Comparison of ENCODE assay signal across 32 cellular contexts in the genomic region with DNA sequence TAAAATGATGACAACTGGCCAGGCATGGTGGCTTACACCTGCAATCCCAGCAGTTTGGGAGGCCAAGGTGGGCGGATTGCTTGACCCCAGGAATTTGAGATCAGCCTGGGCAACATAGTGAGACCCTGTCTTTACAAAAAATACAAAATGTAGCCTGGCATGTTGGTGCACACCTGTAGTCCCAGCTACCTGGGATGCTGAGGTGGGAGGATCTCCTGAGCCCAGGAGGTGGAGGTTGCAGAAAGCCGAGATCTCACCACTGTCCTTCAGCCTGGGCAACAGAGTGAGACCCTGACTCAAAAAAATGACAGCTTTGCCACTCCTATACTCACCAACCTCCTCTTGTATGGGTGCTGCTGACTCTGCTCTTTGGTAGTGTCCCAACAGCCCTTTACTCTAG.
"Had no signal": no experiment of that assay in that cellular context is flagged by ENCODE, and none has a peak within 500 bp of the region (broad histone marks: within the 10 kb centered on the region; RNA-seq: fewer than 3 reads in every experiment).

No MANE protein-coding gene starts in this region.

- H3K36me3 Mint-ChIP-seq: activated naive CD4-positive, alpha-beta T cell treated with anti-CD3 and anti-CD28 coated beads, Interleukin-2, amount 50 U/mL, for 24 hours; activated naive CD8-positive, alpha-beta T cell treated with anti-CD3 and anti-CD28 coated beads for 36 hours had no signal

- ATAC-seq: activated CD4-positive, alpha-beta T cell treated with anti-CD3 and anti-CD28 coated beads for 36 hours; activated CD8-positive, alpha-beta memory T cell treated with anti-CD3 and anti-CD28 coated beads, Interleukin-2, amount 10 ng/mL, durations not matched to agents 7 days and 5 days; activated CD8-positive, alpha-beta T cell treated with anti-CD3 and anti-CD28 coated beads, Interleukin-2, amount 10 ng/mL, durations not matched to agents 7 days and 5 days; activated naive CD8-positive, alpha-beta T cell treated with anti-CD3 and anti-CD28 coated beads, Interleukin-2, amount 50 U/mL, for 24 hours; body of pancreas; esophagus mucosa; T-helper 17 cell had no signal

- H3K27ac Mint-ChIP-seq: activated CD4-positive, alpha-beta memory T cell treated with anti-CD3 and anti-CD28 coated beads for 36 hours; activated CD4-positive, alpha-beta T cell treated with anti-CD3 and anti-CD28 coated beads for 36 hours; activated CD4-positive, alpha-beta T cell treated with anti-CD3 and anti-CD28 coated beads, Interleukin-2, amount 10 ng/mL, durations not matched to agents 24 days and 14 days; activated CD8-positive, alpha-beta memory T cell treated with anti-CD3 and anti-CD28 coated beads, Interleukin-2, amount 10 ng/mL, durations not matched to agents 7 days and 5 days; activated CD8-positive, alpha-beta T cell treated with anti-CD3 and anti-CD28 coated beads, Interleukin-2, amount 10 ng/mL, durations not matched to agents 7 days and 5 days; activated naive CD4-positive, alpha-beta T cell treated with anti-CD3 and anti-CD28 coated beads for 36 hours; activated naive CD4-positive, alpha-beta T cell treated with anti-CD3 and anti-CD28 coated beads, Interleukin-2, amount 50 U/mL, for 24 hours; activated naive CD8-positive, alpha-beta T cell treated with anti-CD3 and anti-CD28 coated beads for 36 hours; activated naive CD8-positive, alpha-beta T cell treated with anti-CD3 and anti-CD28 coated beads, Interleukin-2, amount 50 U/mL, for 24 hours; activated T-helper 1 cell treated with anti-CD3 and anti-CD28 coated beads, Interleukin-12 subunit alpha, Interleukin-12 subunit beta, Interleukin-2, Interleukin-4 antibody, amounts not matched to agents 30 ng/mL and 10 ng/mL and 1 ng/mL, durations not matched to agents 14 hours and 24 hours and 36 hours; activated T-helper 2 cell treated with anti-CD3 and anti-CD28 coated beads, Interferon-gamma antibody, Interleukin-2, Interleukin-4, amounts not matched to agents 10 μg/mL and 5 μg/mL and 100 μg/mL, durations not matched to agents 14 hours and 24 hours and 36 hours; T-helper 17 cell; T-helper 2 cell treated with Interferon-gamma antibody and Interleukin-4, amounts not matched to agents 5 μg/mL and 100 μg/mL, for 36 hours had no signal

- H3K4me3 Mint-ChIP-seq: activated CD4-positive, alpha-beta memory T cell treated with anti-CD3 and anti-CD28 coated beads for 36 hours; activated CD4-positive, alpha-beta T cell treated with anti-CD3 and anti-CD28 coated beads for 36 hours; activated CD4-positive, alpha-beta T cell treated with anti-CD3 and anti-CD28 coated beads, Interleukin-2, amount 10 ng/mL, durations not matched to agents 24 days and 14 days; activated CD8-positive, alpha-beta memory T cell treated with anti-CD3 and anti-CD28 coated beads, Interleukin-2, amount 10 ng/mL, durations not matched to agents 7 days and 5 days; activated CD8-positive, alpha-beta T cell treated with anti-CD3 and anti-CD28 coated beads, Interleukin-2, amount 10 ng/mL, durations not matched to agents 7 days and 5 days; activated naive CD4-positive, alpha-beta T cell treated with anti-CD3 and anti-CD28 coated beads for 36 hours; activated naive CD4-positive, alpha-beta T cell treated with anti-CD3 and anti-CD28 coated beads, Interleukin-2, amount 50 U/mL, for 24 hours; activated naive CD8-positive, alpha-beta T cell treated with anti-CD3 and anti-CD28 coated beads for 36 hours; activated naive CD8-positive, alpha-beta T cell treated with anti-CD3 and anti-CD28 coated beads, Interleukin-2, amount 50 U/mL, for 24 hours; activated T-helper 1 cell treated with anti-CD3 and anti-CD28 coated beads, Interleukin-12 subunit alpha, Interleukin-12 subunit beta, Interleukin-2, Interleukin-4 antibody, amounts not matched to agents 30 ng/mL and 10 ng/mL and 1 ng/mL, durations not matched to agents 14 hours and 24 hours and 36 hours; T-helper 17 cell; T-helper 2 cell treated with Interferon-gamma antibody and Interleukin-4, amounts not matched to agents 5 μg/mL and 100 μg/mL, for 36 hours had no signal

- DNase-seq: activated CD4-positive, alpha-beta memory T cell treated with anti-CD3 and anti-CD28 coated beads for 36 hours; activated CD4-positive, alpha-beta T cell treated with anti-CD3 and anti-CD28 coated beads for 36 hours; activated CD4-positive, alpha-beta T cell treated with anti-CD3 and anti-CD28 coated beads, Interleukin-2, amount 10 ng/mL, durations not matched to agents 24 days and 14 days; activated CD4-positive, CD25-positive, alpha-beta regulatory T cell; activated CD4-positive, CD25-positive, alpha-beta regulatory T cell treated with anti-CD3 and anti-CD28 coated beads, Interleukin-2, amount 50 U/mL, for 72 hours; activated CD8-positive, alpha-beta memory T cell treated with anti-CD3 and anti-CD28 coated beads, Interleukin-2, amount 10 ng/mL, durations not matched to agents 7 days and 5 days; activated CD8-positive, alpha-beta memory T cell treated with anti-CD3 and anti-CD28 coated beads, Interleukin-2, amount 50 U/mL, for 4 hours; activated CD8-positive, alpha-beta T cell treated with anti-CD3 and anti-CD28 coated beads, Interleukin-2, amount 10 ng/mL, durations not matched to agents 7 days and 5 days; activated effector memory CD4-positive, alpha-beta T cell treated with anti-CD3 and anti-CD28 coated beads, Interleukin-2, amount 50 U/mL, for 16 hours; activated naive CD4-positive, alpha-beta T cell treated with anti-CD3 and anti-CD28 coated beads for 36 hours; activated naive CD8-positive, alpha-beta T cell treated with anti-CD3 and anti-CD28 coated beads for 36 hours; activated naive CD8-positive, alpha-beta T cell treated with anti-CD3 and anti-CD28 coated beads, Interleukin-2, amount 50 U/mL, for 24 hours; activated T-cell treated with anti-CD3 and anti-CD28 coated beads, Interleukin-2, amount 50 U/mL, for 1 hour; activated T-cell treated with anti-CD3 and anti-CD28 coated beads, Interleukin-2, amount 50 U/mL, for 48 hours; adrenal gland; amygdala; aorta; body of pancreas; central memory CD4-positive, alpha-beta T cell; dermis blood vessel endothelial cell; effector CD8-positive, alpha-beta T cell; foreskin fibroblast; head of caudate nucleus; T-helper 1 cell; T-helper 17 cell; T1000; WERI-Rb-1 had no signal

- H3K4me1 Mint-ChIP-seq: activated CD4-positive, alpha-beta T cell treated with anti-CD3 and anti-CD28 coated beads for 36 hours; activated CD4-positive, alpha-beta T cell treated with anti-CD3 and anti-CD28 coated beads, Interleukin-2, amount 10 ng/mL, durations not matched to agents 24 days and 14 days; activated CD8-positive, alpha-beta memory T cell treated with anti-CD3 and anti-CD28 coated beads, Interleukin-2, amount 10 ng/mL, durations not matched to agents 7 days and 5 days; activated naive CD4-positive, alpha-beta T cell treated with anti-CD3 and anti-CD28 coated beads, Interleukin-2, amount 50 U/mL, for 24 hours; activated naive CD8-positive, alpha-beta T cell treated with anti-CD3 and anti-CD28 coated beads for 36 hours; activated naive CD8-positive, alpha-beta T cell treated with anti-CD3 and anti-CD28 coated beads, Interleukin-2, amount 50 U/mL, for 24 hours had no signal

- H3K9me3 Mint-ChIP-seq: activated CD4-positive, alpha-beta memory T cell treated with anti-CD3 and anti-CD28 coated beads for 36 hours; activated CD4-positive, alpha-beta T cell treated with anti-CD3 and anti-CD28 coated beads, Interleukin-2, amount 10 ng/mL, durations not matched to agents 24 days and 14 days; activated naive CD4-positive, alpha-beta T cell treated with anti-CD3 and anti-CD28 coated beads for 36 hours; activated naive CD4-positive, alpha-beta T cell treated with anti-CD3 and anti-CD28 coated beads, Interleukin-2, amount 50 U/mL, for 24 hours; activated naive CD8-positive, alpha-beta T cell treated with anti-CD3 and anti-CD28 coated beads for 36 hours; activated naive CD8-positive, alpha-beta T cell treated with anti-CD3 and anti-CD28 coated beads, Interleukin-2, amount 50 U/mL, for 24 hours; activated T-helper 1 cell treated with anti-CD3 and anti-CD28 coated beads, Interleukin-12 subunit alpha, Interleukin-12 subunit beta, Interleukin-2, Interleukin-4 antibody, amounts not matched to agents 30 ng/mL and 10 ng/mL and 1 ng/mL, durations not matched to agents 14 hours and 24 hours and 36 hours; activated T-helper 2 cell treated with anti-CD3 and anti-CD28 coated beads, Interferon-gamma antibody, Interleukin-2, Interleukin-4, amounts not matched to agents 10 μg/mL and 5 μg/mL and 100 μg/mL, durations not matched to agents 14 hours and 24 hours and 36 hours; T-helper 2 cell treated with Interferon-gamma antibody and Interleukin-4, amounts not matched to agents 5 μg/mL and 100 μg/mL, for 36 hours had no signal

- H3K27me3 Mint-ChIP-seq: activated CD4-positive, alpha-beta memory T cell treated with anti-CD3 and anti-CD28 coated beads for 36 hours; activated CD4-positive, alpha-beta T cell treated with anti-CD3 and anti-CD28 coated beads for 36 hours; activated CD4-positive, alpha-beta T cell treated with anti-CD3 and anti-CD28 coated beads, Interleukin-2, amount 10 ng/mL, durations not matched to agents 24 days and 14 days; activated CD8-positive, alpha-beta memory T cell treated with anti-CD3 and anti-CD28 coated beads, Interleukin-2, amount 10 ng/mL, durations not matched to agents 7 days and 5 days; activated naive CD4-positive, alpha-beta T cell treated with anti-CD3 and anti-CD28 coated beads, Interleukin-2, amount 50 U/mL, for 24 hours; activated naive CD8-positive, alpha-beta T cell treated with anti-CD3 and anti-CD28 coated beads for 36 hours; activated naive CD8-positive, alpha-beta T cell treated with anti-CD3 and anti-CD28 coated beads, Interleukin-2, amount 50 U/mL, for 24 hours; T-helper 17 cell had no signal
